In the genomic region with DNA sequence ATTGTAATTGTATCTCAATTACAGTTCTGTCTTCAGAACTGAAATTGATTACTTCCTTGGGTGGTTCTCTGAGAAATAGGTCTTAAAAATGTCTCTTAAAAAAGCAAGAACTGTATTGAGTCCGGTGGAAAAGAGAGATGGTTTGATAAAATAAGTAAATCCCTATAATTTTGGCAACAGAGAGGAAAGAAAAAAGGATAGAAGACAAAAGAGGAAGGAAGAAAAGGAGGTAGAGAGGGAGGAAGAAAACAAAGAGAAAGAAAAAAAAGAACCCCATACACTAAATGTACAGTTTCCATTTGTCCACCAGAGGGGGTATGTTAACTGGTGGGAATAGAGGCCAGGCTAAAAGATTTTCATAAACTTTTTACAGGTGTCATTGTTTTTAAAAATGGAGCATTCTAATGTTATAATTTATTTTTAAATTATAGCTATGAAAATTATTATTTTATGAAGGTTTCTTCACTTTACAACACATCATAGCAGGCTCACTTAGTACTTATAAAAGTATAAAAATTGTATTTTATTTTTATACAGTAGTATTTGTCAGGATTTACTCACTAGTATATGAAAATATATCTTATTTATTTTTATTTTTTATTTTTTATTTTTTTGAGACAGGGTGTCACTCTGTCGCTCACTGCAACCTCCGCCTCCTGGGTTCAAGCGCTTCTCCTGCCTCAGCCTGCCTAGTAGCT, we compare ENCODE assay signal across 7 cellular contexts. TPM values are rescaled to one million over a fixed set of nuclear protein-coding genes. Genes with fewer than 3 reads are reported as not detected.
DNase-seq lines count a peak whose midpoint lies in the region; ATAC-seq lines count a peak whose summit lies in the region.

No MANE protein-coding gene starts in this region.

- peak overlapping the region; percentile 88 for H2AFZ ChIP-seq in neuronal stem cell (ENCODE audit: low read length)

- peak overlapping the region; percentile 51 for H3K4me3 Mint-ChIP-seq in dendritic cell treated with granulocyte-macrophage colony-stimulating factor and Interleukin-4, amounts not matched to agents 40 ng/mL and 50 ng/mL, for 4 days

- intact Hi-C loops in dendritic cell treated with granulocyte-macrophage colony-stimulating factor and Interleukin-4, amounts not matched to agents 40 ng/mL and 50 ng/mL, for 4 days (cut with micrococcal nuclease) = loop anchor here (10.0 kb wide), 2 partner anchors 271 to 371 kb away; partner anchors contain the start of gene SYT2

- H3K9me3 Mint-ChIP-seq in dendritic cell treated with granulocyte-macrophage colony-stimulating factor and Interleukin-4, amounts not matched to agents 40 ng/mL and 50 ng/mL, for 4 days = no peaks in the 10 kb centered on the region

- no peaks in the 10 kb centered on the region for H3K27me3 ChIP-seq in neuronal stem cell (ENCODE audit: control insufficient read depth in 3 of 3, insufficient read depth in 3 of 3, low read depth in 1 of 3, low read length in 3 of 3)

- no peak overlapping the region for H3K14ac ChIP-seq in neuronal stem cell (ENCODE audit: low read length)

- no peak overlapping the region for H2BK5ac ChIP-seq in neuronal stem cell (ENCODE audit: low read length)

- no CpG with 5 or more reads among the region's 4 CpGs for WGBS in neuronal stem cell (ENCODE audit: extremely low coverage in 2 of 2, insufficient read length in 2 of 2, insufficient replicate concordance in 1 of 2), 2 donors

- no peak overlapping the region for H3K9ac ChIP-seq in neuronal stem cell (ENCODE audit: low read depth, low read length, poor library complexity)

- H3K4me2 ChIP-seq in neuronal stem cell (ENCODE audit: insufficient read depth, low read length, poor library complexity, severe bottlenecking) = no peak overlapping the region

- H3K79me1 ChIP-seq in neuronal stem cell (ENCODE audit: low read depth, low read length) = no peaks in the 10 kb centered on the region

- no peaks in the 10 kb centered on the region for H3K9me3 ChIP-seq in neuronal stem cell (replicated peaks in 1 of 2; ENCODE audit: control insufficient read depth in 2 of 2, insufficient read depth in 1 of 2, low read depth in 1 of 2, low read length in 2 of 2)

- no peak overlapping the region for H4K8ac ChIP-seq in neuronal stem cell (ENCODE audit: low read depth, low read length)

- H2BK15ac ChIP-seq in neuronal stem cell (ENCODE audit: low read length) = no peak overlapping the region

- H3K4me1 Mint-ChIP-seq in dendritic cell treated with granulocyte-macrophage colony-stimulating factor and Interleukin-4, amounts not matched to agents 40 ng/mL and 50 ng/mL, for 4 days (ENCODE audit: low read depth) = peaks cover 21% of the 10 kb centered on the region

- H3K4ac ChIP-seq in neuronal stem cell (ENCODE audit: low read length) = no peak overlapping the region

- H2BK12ac ChIP-seq in neuronal stem cell (ENCODE audit: low read length) = no peak overlapping the region

- ATAC-seq in GM18909 (IDR thresholded peaks at IDR 0.05; ENCODE audit: poor library complexity, unreplicated experiment) (no peak), GM19463 (IDR thresholded peaks at IDR 0.05; ENCODE audit: unreplicated experiment) (no peak)

- peaks cover 0 to 17% of the 10 kb centered on the region in 2 donors for H3K36me3 ChIP-seq in neuronal stem cell (replicated peaks in 1 of 2; ENCODE audit: control insufficient read depth in 2 of 2, insufficient read depth in 2 of 2, low read length in 2 of 2)

- H3K27ac Mint-ChIP-seq in dendritic cell treated with granulocyte-macrophage colony-stimulating factor and Interleukin-4, amounts not matched to agents 40 ng/mL and 50 ng/mL, for 4 days = no peak overlapping the region

- H4K91ac ChIP-seq in neuronal stem cell (ENCODE audit: low read depth, low read length, poor library complexity) = no peak overlapping the region

- H3K4me3 ChIP-seq in neuronal stem cell (ENCODE audit: low read length in 2 of 2) = no peak overlapping the region

- H2AK5ac ChIP-seq in neuronal stem cell (ENCODE audit: low read depth, low read length) = no peak overlapping the region

- DNase-seq in Daoy (ENCODE audit: low read depth) = peak; percentile 42
- DNase-seq in LoVo (ENCODE audit: low spot score) = peak; percentile 73
- peak; percentile 76 for DNase-seq in RKO (ENCODE audit: low spot score)
- DNase-seq in neuronal stem cell (ENCODE audit: low spot score) = peak; percentile 26

- H3K4me1 ChIP-seq in neuronal stem cell (ENCODE audit: control insufficient read depth in 2 of 2, insufficient read depth in 1 of 2, low read depth in 1 of 2, low read length in 2 of 2) = peaks cover 0 to 2% of the 10 kb centered on the region in 2 donors

- no peaks in the 10 kb centered on the region for H3K27me3 Mint-ChIP-seq in dendritic cell treated with granulocyte-macrophage colony-stimulating factor and Interleukin-4, amounts not matched to agents 40 ng/mL and 50 ng/mL, for 4 days

- H3K18ac ChIP-seq in neuronal stem cell (ENCODE audit: low read length) = no peak overlapping the region

- no peak overlapping the region for H3K27ac ChIP-seq in neuronal stem cell (replicated peaks; ENCODE audit: low read length)

- H3K36me3 Mint-ChIP-seq in dendritic cell treated with granulocyte-macrophage colony-stimulating factor and Interleukin-4, amounts not matched to agents 40 ng/mL and 50 ng/mL, for 4 days (ENCODE audit: low read depth) = peaks cover 14% of the 10 kb centered on the region

- H3K23ac ChIP-seq in neuronal stem cell (ENCODE audit: low read depth, low read length, poor library complexity) = no peak overlapping the region

- no peak overlapping the region for H2BK120ac ChIP-seq in neuronal stem cell (ENCODE audit: low read depth, low read length)

RNA-seq across cellular contexts. Expression of gene UBE2T, which starts 2.1 kb away (rescaled TPM):
- total RNA-seq in Daoy (2014; rRNA removed; shearing (Covaris generic)) = 182 and 196 TPM in 2 replicates
- polyA plus RNA-seq in neuronal stem cell (2013, experiment 1 of 2) = 143 TPM
- 138 TPM for polyA plus RNA-seq in neuronal stem cell (2013, experiment 2 of 2)

RNA-seq across cellular contexts. Expression of gene PPP1R12B, which starts 4.7 kb away (rescaled TPM):
- total RNA-seq in Daoy (2014; rRNA removed; shearing (Covaris generic)) = 8.4 and 12.5 TPM in 2 replicates
- 6.6 TPM for polyA plus RNA-seq in neuronal stem cell (2013, experiment 1 of 2)
- 7.8 TPM for polyA plus RNA-seq in neuronal stem cell (2013, experiment 2 of 2)

Comparison
In these comparisons a context has a peak if more than half of its experiments do, and no peak if none do; other contexts are left out.
1. DNase-seq: peak in every context shown above with its lines; median percentile 76 in RKO; 73 in LoVo; 42 in Daoy; 26 in neuronal stem cell.